ENCODE assay signal across 11 cellular contexts in genomic region chr13:98869408-98870090, GRCh38.
DNase-seq lines count a peak whose midpoint lies in the region; ATAC-seq, FAIRE-seq and TF ChIP-seq lines count a peak whose summit lies in the region.
"Had no signal": no experiment of that assay in that cellular context is flagged by ENCODE, and none has a peak within 500 bp of the region (broad histone marks: within the 10 kb centered on the region; RNA-seq: fewer than 3 reads in every experiment).

No MANE protein-coding gene starts in this region.

- peaks cover 8% of the 10 kb centered on the region for H3K9me3 Mint-ChIP-seq in stimulated activated effector memory CD8-positive, alpha-beta T cell treated with anti-CD3 and anti-CD28 coated beads, Interleukin-12 subunit alpha, Interleukin-12 subunit beta, amount 100 ng/mL, for 72 hours

- no peak for TF ChIP-seq EP300 in SK-N-SH (IDR thresholded peaks at IDR 0.05; ENCODE audit: borderline replicate concordance in 1 of 2, low read depth in 1 of 2, low read length in 1 of 2)

- H3K27me3 ChIP-seq in SK-N-SH (ENCODE audit: insufficient read depth) (no peaks in the 10 kb centered on the region), OCI-LY3 (ENCODE audit: low read depth, low read length) (no peaks in the 10 kb centered on the region)
- H3K27me3 ChIP-seq: transverse colon had no signal

- no peak for DNase-seq in SK-N-SH
- peak; percentile 38 for DNase-seq in fibroblast of mammary gland (ENCODE audit: low read depth)
- no peak for DNase-seq in stimulated activated effector memory CD8-positive, alpha-beta T cell treated with anti-CD3 and anti-CD28 coated beads, Interleukin-12 subunit alpha, Interleukin-12 subunit beta, amount 100 ng/mL, for 72 hours (ENCODE audit: low spot score in 2 of 2)
- DNase-seq in kidney = no peak
- no peak for DNase-seq in dedifferentiated amniotic fluid mesenchymal stem cell (ENCODE audit: extremely low spot score)
- DNase-seq: transverse colon had no signal

- H2AFZ ChIP-seq in SK-N-SH (ENCODE audit: low read depth) = no peak overlapping the region
- H2AFZ ChIP-seq in OCI-LY3 (ENCODE audit: low read depth, low read length) = no peak overlapping the region

- no peak for FAIRE-seq in kidney (lab: Jason Lieb, UNC)

- POLR2A ChIA-PET in SK-N-SH (lab: Yijun Ruan, JAX) = no interaction called here

- no peak for TF ChIP-seq RAD21 in SK-N-SH (IDR thresholded peaks at IDR 0.05; ENCODE audit: low read length)

- no peak overlapping the region for H3K4me3 Mint-ChIP-seq in stimulated activated effector memory CD8-positive, alpha-beta T cell treated with anti-CD3 and anti-CD28 coated beads, Interleukin-12 subunit alpha, Interleukin-12 subunit beta, amount 100 ng/mL, for 72 hours
- H3K4me3 Mint-ChIP-seq: activated naive CD8-positive, alpha-beta T cell had no signal

- H3K4me1 ChIP-seq in SK-N-SH (ENCODE audit: control insufficient read depth in 1 of 2, insufficient read depth in 2 of 2, low read depth in 1 of 2, low read length in 1 of 2) = no peaks in the 10 kb centered on the region
- H3K4me1 ChIP-seq in OCI-LY3 (ENCODE audit: low read length) = no peaks in the 10 kb centered on the region
- H3K4me1 ChIP-seq in kidney (ENCODE audit: control insufficient read depth in 1 of 2, insufficient read depth in 1 of 2, low read depth in 1 of 2, low read length in 2 of 2) = no peaks in the 10 kb centered on the region
- H3K4me1 ChIP-seq: transverse colon had no signal

- H3K9ac ChIP-seq in SK-N-SH (no peak overlapping the region), OCI-LY3 (ENCODE audit: low read length) (no peak overlapping the region), kidney (ENCODE audit: low read length in 2 of 2) (no peak overlapping the region)

- no peaks in the 10 kb centered on the region for H3K9me3 ChIP-seq in SK-N-SH
- no peaks in the 10 kb centered on the region for H3K9me3 ChIP-seq in OCI-LY3 (ENCODE audit: insufficient read depth, low read length)
- peaks cover 2 to 9% of the 10 kb centered on the region in 2 donors for H3K9me3 ChIP-seq in kidney (ENCODE audit: control insufficient read depth in 1 of 2, low read length in 2 of 2)
- H3K9me3 ChIP-seq: transverse colon had no signal

- no peaks in the 10 kb centered on the region for H3F3A ChIP-seq in SK-N-SH (replicated peaks; ENCODE audit: insufficient read depth)

- H3K4me1 Mint-ChIP-seq in stimulated activated effector memory CD8-positive, alpha-beta T cell treated with anti-CD3 and anti-CD28 coated beads, Interleukin-12 subunit alpha, Interleukin-12 subunit beta, amount 100 ng/mL, for 72 hours = peaks cover 7% of the 10 kb centered on the region

- H4K20me1 ChIP-seq in SK-N-SH (ENCODE audit: insufficient read depth) (no peaks in the 10 kb centered on the region), OCI-LY3 (ENCODE audit: insufficient read depth, low read length) (no peaks in the 10 kb centered on the region)

- ATAC-seq in SK-N-SH treated with all-trans-retinoic acid at 6 μM for 48 hours (no peak), HG02623 (IDR thresholded peaks at IDR 0.05; ENCODE audit: unreplicated experiment) (no peak)
- ATAC-seq in stimulated activated effector memory CD8-positive, alpha-beta T cell treated with anti-CD3 and anti-CD28 coated beads, Interleukin-12 subunit alpha, Interleukin-12 subunit beta, amount 100 ng/mL, for 72 hours = peak; percentile 19

- H3K79me2 ChIP-seq in SK-N-SH (ENCODE audit: insufficient read depth) = no peaks in the 10 kb centered on the region
- H3K79me2 ChIP-seq in OCI-LY3 (ENCODE audit: low read length) = no peaks in the 10 kb centered on the region

- H3K36me3 Mint-ChIP-seq in stimulated activated effector memory CD8-positive, alpha-beta T cell treated with anti-CD3 and anti-CD28 coated beads, Interleukin-12 subunit alpha, Interleukin-12 subunit beta, amount 100 ng/mL, for 72 hours = peaks cover 54% of the 10 kb centered on the region

- 80% methylated on average over 6 of the region's 6 CpGs for WGBS in SK-N-SH (ENCODE audit: low lambda C conversion rate)

- peak; percentile 58 for TF ChIP-seq CTCF in SK-N-SH (IDR thresholded peaks at IDR 0.05)
- TF ChIP-seq CTCF in OCI-LY3 (IDR thresholded peaks at IDR 0.05; ENCODE audit: low read depth, low read length) = peak; percentile 62
- TF ChIP-seq CTCF in fibroblast of mammary gland (conservative IDR thresholded peaks at IDR 0.05; ENCODE audit: control insufficient read depth, insufficient read depth, low read depth, low read length) = peak; percentile 39
- TF ChIP-seq CTCF in kidney (IDR thresholded peaks at IDR 0.05; ENCODE audit: borderline replicate concordance, extremely low read depth, insufficient read depth) = no peak

- H3K27ac ChIP-seq in SK-N-SH (ENCODE audit: low read depth in 2 of 2, low read length in 1 of 2) = no peak overlapping the region
- H3K27ac ChIP-seq in OCI-LY3 (ENCODE audit: low read length) = no peak overlapping the region
- no peak overlapping the region for H3K27ac ChIP-seq in kidney (ENCODE audit: low read depth in 2 of 2, low read length in 2 of 2)
- H3K27ac ChIP-seq: epithelial cell of prostate, transverse colon had no signal

- H3K27ac Mint-ChIP-seq in stimulated activated effector memory CD8-positive, alpha-beta T cell treated with anti-CD3 and anti-CD28 coated beads, Interleukin-12 subunit alpha, Interleukin-12 subunit beta, amount 100 ng/mL, for 72 hours = no peak overlapping the region
- H3K27ac Mint-ChIP-seq: activated naive CD8-positive, alpha-beta T cell had no signal

- H3K36me3 ChIP-seq in SK-N-SH (replicated peaks in 1 of 2; ENCODE audit: control insufficient read depth in 1 of 2, insufficient read depth in 2 of 2, low read length in 1 of 2) = peaks cover 0 to 11% of the 10 kb centered on the region in 2 experiments
- H3K36me3 ChIP-seq in OCI-LY3 (replicated peaks; ENCODE audit: low read depth, low read length) = peaks cover 7% of the 10 kb centered on the region
- peaks cover 10 to 14% of the 10 kb centered on the region in 2 donors for H3K36me3 ChIP-seq in kidney (ENCODE audit: control insufficient read depth in 1 of 2, insufficient read depth in 2 of 2, low read length in 2 of 2)

- intact Hi-C loops in kidney (cut with DNase I) = no loop called here

- no peaks in the 10 kb centered on the region for H3K9me2 ChIP-seq in SK-N-SH

- H3K4me3 ChIP-seq in SK-N-SH (ENCODE audit: low read depth in 2 of 2, low read length in 1 of 2) (no peak overlapping the region), OCI-LY3 (ENCODE audit: low read length) (no peak overlapping the region), fibroblast of mammary gland (ENCODE audit: control insufficient read depth, low read depth, low read length) (no peak overlapping the region), kidney (ENCODE audit: low read length in 2 of 2) (no peak overlapping the region)
- H3K4me3 ChIP-seq: transverse colon had no signal

- H3K4me2 ChIP-seq in SK-N-SH (no peak overlapping the region), OCI-LY3 (ENCODE audit: low read length) (no peak overlapping the region)

- CTCF ChIA-PET in SK-N-SH (lab: Yijun Ruan, JAX) = interaction anchor here (1.1 kb wide), 1 partner anchor 101 kb away, joined by 3 read pairs; no protein-coding TSS in a partner anchor

TF ChIP-seq in SK-N-SH, 30 proteins besides CTCF, POLR2A, EP300 and RAD21:
- TF ChIP-seq TAF1 (IDR thresholded peaks at IDR 0.05; ENCODE audit: borderline replicate concordance, low read depth, low read length) = no peak
- TF ChIP-seq FOXJ3 (CRISPR knock-in tag; IDR thresholded peaks at IDR 0.05) = no peak
- no peak for TF ChIP-seq YY1 (IDR thresholded peaks at IDR 0.05; ENCODE audit: low read depth)
- TF ChIP-seq MXI1 (IDR thresholded peaks at IDR 0.05; ENCODE audit: low read depth, low read length) = no peak
- TF ChIP-seq, protein P1, sequence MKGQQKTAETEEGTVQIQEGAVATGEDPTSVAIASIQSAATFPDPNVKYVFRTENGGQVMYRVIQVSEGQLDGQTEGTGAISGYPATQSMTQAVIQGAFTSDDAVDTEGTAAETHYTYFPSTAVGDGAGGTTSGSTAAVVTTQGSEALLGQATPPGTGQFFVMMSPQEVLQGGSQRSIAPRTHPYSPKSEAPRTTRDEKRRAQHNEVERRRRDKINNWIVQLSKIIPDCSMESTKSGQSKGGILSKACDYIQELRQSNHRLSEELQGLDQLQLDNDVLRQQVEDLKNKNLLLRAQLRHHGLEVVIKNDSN (IDR thresholded peaks at IDR 0.05; ENCODE audit: borderline replicate concordance, low read depth) = no peak
- TF ChIP-seq POLR2AphosphoS5 (IDR thresholded peaks at IDR 0.05; ENCODE audit: low read depth, low read length) = no peak
- TF ChIP-seq TCF12 (IDR thresholded peaks at IDR 0.05) = no peak
- no peak for TF ChIP-seq CHD2 (IDR thresholded peaks at IDR 0.05; ENCODE audit: low read length, partially characterized antibody)
- no peak for TF ChIP-seq MAX (IDR thresholded peaks at IDR 0.05; ENCODE audit: low read depth)

TF ChIP-seq in SK-N-SH treated with all-trans-retinoic acid at 6 μM for 48 hours, 23 proteins besides CTCF, POLR2A, EP300 and RAD21 (continues in another document):
- TF ChIP-seq ZFP30 (CRISPR knock-in tag; IDR thresholded peaks at IDR 0.05) (no peak), ZFP3 (CRISPR knock-in tag; IDR thresholded peaks at IDR 0.05) (no peak), PPARA (CRISPR knock-in tag; IDR thresholded peaks at IDR 0.05; ENCODE audit: borderline replicate concordance) (no peak), TOX (CRISPR knock-in tag; IDR thresholded peaks at IDR 0.05; ENCODE audit: borderline replicate concordance) (no peak), ARNTL (CRISPR knock-in tag; IDR thresholded peaks at IDR 0.05; ENCODE audit: borderline replicate concordance, low read depth) (no peak), ISL1 (CRISPR knock-in tag; IDR thresholded peaks at IDR 0.05) (no peak)
- TF ChIP-seq, protein P2, sequence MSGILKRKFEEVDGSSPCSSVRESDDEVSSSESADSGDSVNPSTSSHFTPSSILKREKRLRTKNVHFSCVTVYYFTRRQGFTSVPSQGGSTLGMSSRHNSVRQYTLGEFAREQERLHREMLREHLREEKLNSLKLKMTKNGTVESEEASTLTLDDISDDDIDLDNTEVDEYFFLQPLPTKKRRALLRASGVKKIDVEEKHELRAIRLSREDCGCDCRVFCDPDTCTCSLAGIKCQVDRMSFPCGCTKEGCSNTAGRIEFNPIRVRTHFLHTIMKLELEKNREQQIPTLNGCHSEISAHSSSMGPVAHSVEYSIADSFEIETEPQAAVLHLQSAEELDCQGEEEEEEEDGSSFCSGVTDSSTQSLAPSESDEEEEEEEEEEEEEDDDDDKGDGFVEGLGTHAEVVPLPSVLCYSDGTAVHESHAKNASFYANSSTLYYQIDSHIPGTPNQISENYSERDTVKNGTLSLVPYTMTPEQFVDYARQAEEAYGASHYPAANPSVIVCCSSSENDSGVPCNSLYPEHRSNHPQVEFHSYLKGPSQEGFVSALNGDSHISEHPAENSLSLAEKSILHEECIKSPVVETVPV (CRISPR knock-in tag; IDR thresholded peaks at IDR 0.05) = no peak
